In genomic region chr6:80105972-80106417, GRCh38 we compare ENCODE assay signal across 8 cellular contexts. TPM values are rescaled to one million over a fixed set of nuclear protein-coding genes. Genes with fewer than 3 reads are reported as not detected.
DNase-seq lines count a peak whose midpoint lies in the region; ATAC-seq and TF ChIP-seq lines count a peak whose summit lies in the region.

No MANE protein-coding gene starts in this region.

- H3K36me3 ChIP-seq in BE2C = no peaks in the 10 kb centered on the region
- H3K36me3 ChIP-seq in PC-3 (ENCODE audit: low read depth, low read length) = no peaks in the 10 kb centered on the region
- H3K36me3 ChIP-seq in spleen = no peaks in the 10 kb centered on the region

- no peak for TF ChIP-seq CTCF in BE2C (IDR thresholded peaks at IDR 0.05; ENCODE audit: low read depth, low read length)
- no peak for TF ChIP-seq CTCF in PC-3 (conservative IDR thresholded peaks at IDR 0.05; ENCODE audit: low read depth, low read length)
- TF ChIP-seq CTCF in fibroblast of pulmonary artery (IDR thresholded peaks at IDR 0.05; ENCODE audit: low read length, missing control alignments) = no peak
- no peak for TF ChIP-seq CTCF in spleen (IDR thresholded peaks at IDR 0.05 in 8 of 11, conservative IDR thresholded peaks at IDR 0.05 in 3 of 11)

- H3K4me1 ChIP-seq in BE2C = no peaks in the 10 kb centered on the region
- peaks cover 7% of the 10 kb centered on the region; the same call in 1 of the 2 replicates for H3K4me1 ChIP-seq in PC-3 (ENCODE audit: insufficient read depth, low read length)
- H3K4me1 ChIP-seq in spleen = peaks cover 0 to 24% (median 14%) of the 10 kb centered on the region in 6 donors

- H3K79me2 ChIP-seq in PC-3 (ENCODE audit: low read length) = peaks cover 16% of the 10 kb centered on the region

- H3K27me3 ChIP-seq in BE2C = no peaks in the 10 kb centered on the region
- H3K27me3 ChIP-seq in PC-3 (ENCODE audit: low read length) = no peaks in the 10 kb centered on the region
- no peaks in the 10 kb centered on the region for H3K27me3 ChIP-seq in spleen (replicated peaks in 1 of 7)

- H3F3A ChIP-seq in PC-3 (ENCODE audit: low read length, unreplicated experiment) = no peaks in the 10 kb centered on the region

- no peaks in the 10 kb centered on the region for H4K20me1 ChIP-seq in PC-3 (ENCODE audit: low read length)

- ATAC-seq in GM21390 (IDR thresholded peaks at IDR 0.05; ENCODE audit: unreplicated experiment) (peak; percentile 14), PC-3 (0 out of 2 replicates have a peak, but pooled peaks have one; percentile 2)

- no peaks in the 10 kb centered on the region for H3K9me2 ChIP-seq in PC-3 (replicated peaks; ENCODE audit: low read length)

- BruUV-seq in PC-3 (replicated peaks; lab: Mats Ljungman, UMichigan) = no TSS peak

- peak overlapping the region; percentile 84 for H3K4me2 ChIP-seq in PC-3 (ENCODE audit: low read length)

- POLR2A ChIA-PET in PC-3 (lab: Charles Lee; ENCODE audit: unreplicated experiment) = interaction anchor here (0.5 to 1.0 kb wide), 2 partner anchors 22 to 108 kb away, joined by 3 read pairs; no protein-coding TSS in a partner anchor

- WGBS in spleen, 5 donors = 2 to 4% (median 3%) methylated on average over 6 of the region's 6 CpGs

- no peak for TF ChIP-seq POLR2A in spleen (IDR thresholded peaks at IDR 0.05)

- H3K4me3 ChIP-seq in BE2C (ENCODE audit: low read depth, low read length) = peak overlapping the region; percentile 62
- H3K4me3 ChIP-seq in PC-3 (ENCODE audit: low read length) = peak overlapping the region; percentile 84
- peak overlapping the region; percentile 73 for H3K4me3 ChIP-seq in fibroblast of pulmonary artery (replicated peaks; ENCODE audit: low read depth, low read length)
- peak overlapping the region; percentile 72 to 93 (median 86) for H3K4me3 ChIP-seq in spleen

- peak overlapping the region; percentile 93 for H2AFZ ChIP-seq in PC-3 (ENCODE audit: low read length)

- DNase-seq in BE2C (no peak), PC-3 (no peak), fibroblast of pulmonary artery (ENCODE audit: low read depth) (no peak), spleen (no peak), NCI-H1048 (lab: John Stamatoyannopoulos, UW) (no peak), AG20443 (ENCODE audit: low spot score) (no peak), T-helper 9 cell (no peak)

- CTCF ChIA-PET in PC-3 (lab: Charles Lee) = interaction anchor here (0.9 kb wide), 2 partner anchors 108 to 159 kb away, joined by 3 to 4 read pairs; partner anchors contain the start of gene ELOVL4

- H3K27ac ChIP-seq in PC-3 (ENCODE audit: low read length) (no peak overlapping the region), spleen (peak overlapping the region in 7 of 8 donors; percentile 52 to 84 (median 82))

- intact Hi-C loops in PC-3 (cut with micrococcal nuclease) = loop anchor here (5.0 kb wide), 1 partner anchor 159 kb away; the partner anchor contains the start of gene ELOVL4
- intact Hi-C loops in spleen (cut with DNase I; ENCODE audit: low total_unique reads) = no loop called here

- H3K9ac ChIP-seq in PC-3 (ENCODE audit: low read length) = peak overlapping the region; percentile 55

- H3K9me3 ChIP-seq in BE2C = no peaks in the 10 kb centered on the region
- no peaks in the 10 kb centered on the region for H3K9me3 ChIP-seq in PC-3 (ENCODE audit: low read length)
- no peaks in the 10 kb centered on the region for H3K9me3 ChIP-seq in spleen

RNA-seq across cellular contexts. Expression of gene BCKDHB, which starts 0.5 kb away (rescaled TPM):
- polyA plus RNA-seq in BE2C (2012; ENCODE audit: insufficient read depth, insufficient read length, low read depth) = 5.0 TPM
- total RNA-seq in PC-3 (2014; rRNA removed) (9.9 and 12.7 TPM in 2 replicates), spleen (10 to 100 TPM in 6 of 7 donors, 1 to 10 TPM in 1; 9.8 to 16.4 (median 11.3) TPM)
- polyA plus RNA-seq in spleen = 1 to 10 TPM; 6.3 to 7.9 (median 7.2) TPM
